20 cellular contexts compared by ENCODE assay signal in the genomic region with DNA sequence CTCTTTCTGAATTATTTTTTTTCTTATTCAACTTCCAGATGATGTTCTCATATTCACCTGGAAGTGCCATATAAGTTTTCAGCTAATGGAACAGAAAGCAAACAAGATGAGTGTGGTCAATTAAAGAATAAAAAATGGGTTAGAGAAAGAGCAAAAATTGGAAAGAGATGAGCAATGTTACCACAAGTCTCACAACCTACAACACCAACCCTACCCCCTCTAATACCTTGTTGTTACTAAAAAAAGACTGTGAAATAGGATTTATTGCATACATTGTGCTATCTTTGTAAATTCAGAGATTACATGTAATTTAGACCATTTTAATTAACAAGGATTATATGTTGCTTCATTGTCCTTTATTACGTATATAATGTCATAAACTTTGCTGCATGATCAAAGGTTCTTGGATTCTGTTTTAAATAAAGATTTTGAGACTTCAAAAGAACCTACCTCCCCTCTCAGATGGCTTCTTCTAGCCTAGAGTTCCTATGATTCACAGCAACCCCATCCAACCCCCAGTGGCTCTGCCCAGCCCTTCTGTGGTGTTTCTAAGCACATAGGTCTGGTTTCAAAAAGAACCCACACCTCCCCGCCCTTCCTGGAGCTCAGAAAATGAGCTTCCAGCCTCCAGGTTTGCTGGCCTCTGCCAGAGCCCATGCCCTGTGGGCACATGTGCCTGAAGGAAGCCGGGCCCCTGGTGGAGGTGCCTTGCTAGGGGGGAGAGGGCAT. TPM values are rescaled to one million over a fixed set of nuclear protein-coding genes. Genes with fewer than 3 reads are reported as not detected.
A peak's percentile ranks its signal among the peaks of the same experiment; 100 is the strongest.
DNase-seq lines count a peak whose midpoint lies in the region; ATAC-seq and TF ChIP-seq lines count a peak whose summit lies in the region.
"Had no signal": no experiment of that assay in that cellular context is flagged by ENCODE, and none has a peak within 500 bp of the region (broad histone marks: within the 10 kb centered on the region; RNA-seq: fewer than 3 reads in every experiment).

No MANE protein-coding gene starts in this region.

- H3K9me2 ChIP-seq in hepatocyte (replicated peaks; ENCODE audit: insufficient read depth): no peaks in the 10 kb centered on the region

- no peaks in the 10 kb centered on the region for H3K27me3 ChIP-seq in hepatocyte
- H3K27me3 ChIP-seq: tibial artery had no signal

- 91% methylated on average over 3 of the region's 3 CpGs for WGBS in hepatocyte (ENCODE audit: low lambda C conversion rate, missing lambda C conversion rate)

- peak overlapping the region; percentile 5 for H3K27ac Mint-ChIP-seq in activated CD8-positive, alpha-beta T cell treated with anti-CD3 and anti-CD28 coated beads for 36 hours
- H3K27ac Mint-ChIP-seq: CD4-positive, CD25-positive, alpha-beta regulatory T cell; stimulated activated memory B cell treated with anti-CD40 and anti-IgM and Interleukin-4, amounts not matched to agents 10 μg/mL and 1 μg/mL and 100 μg/mL, for 72 hours had no signal

- peaks cover 20% of the 10 kb centered on the region for H3K4me1 ChIP-seq in hepatocyte (ENCODE audit: insufficient read depth)
- H3K4me1 ChIP-seq: tibial artery had no signal

- POLR2A ChIA-PET in activated CD8-positive, alpha-beta T cell treated with anti-CD3 and anti-CD28 coated beads for 36 hours (lab: Charles Lee): interaction anchor here (0.7 kb wide), 1 partner anchor 69 kb away, joined by 3 read pairs; no protein-coding TSS in a partner anchor

- no peak overlapping the region for H2AFZ ChIP-seq in hepatocyte

- no peaks in the 10 kb centered on the region for H3K27me3 Mint-ChIP-seq in activated CD8-positive, alpha-beta T cell treated with anti-CD3 and anti-CD28 coated beads for 36 hours
- H3K27me3 Mint-ChIP-seq: stimulated activated memory B cell treated with anti-CD40 and anti-IgM and Interleukin-4, amounts not matched to agents 10 μg/mL and 1 μg/mL and 100 μg/mL, for 72 hours had no signal

- peaks cover 18% of the 10 kb centered on the region for H3K4me1 Mint-ChIP-seq in activated CD8-positive, alpha-beta T cell treated with anti-CD3 and anti-CD28 coated beads for 36 hours (ENCODE audit: low read depth)

- no peaks in the 10 kb centered on the region for H3K36me3 Mint-ChIP-seq in activated CD8-positive, alpha-beta T cell treated with anti-CD3 and anti-CD28 coated beads for 36 hours (ENCODE audit: low read depth)
- H3K36me3 Mint-ChIP-seq: CD4-positive, CD25-positive, alpha-beta regulatory T cell; stimulated activated memory B cell treated with anti-CD40 and anti-IgM and Interleukin-4, amounts not matched to agents 10 μg/mL and 1 μg/mL and 100 μg/mL, for 72 hours had no signal

- intact Hi-C loops in activated CD8-positive, alpha-beta T cell treated with anti-CD3 and anti-CD28 coated beads for 36 hours (cut with micrococcal nuclease): no loop called here

- H3K79me2 ChIP-seq in hepatocyte: no peaks in the 10 kb centered on the region

- H3K4me2 ChIP-seq in hepatocyte: no peak overlapping the region

- H3K27ac ChIP-seq in hepatocyte: peak overlapping the region; percentile 73
- H3K27ac ChIP-seq: SK-N-MC, tibial artery, WERI-Rb-1 had no signal

- no peak overlapping the region for H3K4me3 Mint-ChIP-seq in activated CD8-positive, alpha-beta T cell treated with anti-CD3 and anti-CD28 coated beads for 36 hours
- H3K4me3 Mint-ChIP-seq: CD4-positive, CD25-positive, alpha-beta regulatory T cell; neural crest cell; stimulated activated memory B cell treated with anti-CD40 and anti-IgM and Interleukin-4, amounts not matched to agents 10 μg/mL and 1 μg/mL and 100 μg/mL, for 72 hours had no signal

- H3K36me3 ChIP-seq in hepatocyte (replicated peaks; ENCODE audit: insufficient read depth, low read depth): no peaks in the 10 kb centered on the region
- H3K36me3 ChIP-seq: tibial artery, WERI-Rb-1 had no signal

- no peaks in the 10 kb centered on the region for H3K9me3 ChIP-seq in hepatocyte (ENCODE audit: low read depth)
- H3K9me3 ChIP-seq: tibial artery had no signal

- no peaks in the 10 kb centered on the region for H3K9me3 Mint-ChIP-seq in activated CD8-positive, alpha-beta T cell treated with anti-CD3 and anti-CD28 coated beads for 36 hours
- H3K9me3 Mint-ChIP-seq: CD4-positive, CD25-positive, alpha-beta regulatory T cell; neural crest cell; stimulated activated memory B cell treated with anti-CD40 and anti-IgM and Interleukin-4, amounts not matched to agents 10 μg/mL and 1 μg/mL and 100 μg/mL, for 72 hours had no signal

- peak; percentile 28 for DNase-seq in stimulated activated CD4-positive, alpha-beta T cell treated with anti-CD3 and anti-CD28 coated beads, Interleukin-15, amount 100 ng/mL, for 24 hours
- DNase-seq in stimulated activated CD4-positive, alpha-beta T cell treated with anti-CD3 and anti-CD28 coated beads, Interleukin-4, amount 100 ng/mL, for 1 hour: no peak
- peak; percentile 68 for DNase-seq in activated CD8-positive, alpha-beta T cell treated with anti-CD3 and anti-CD28 coated beads for 36 hours
- DNase-seq in hepatocyte (ENCODE audit: low spot score): no peak
- no peak for DNase-seq in EL
- no peak for DNase-seq in stimulated activated naive CD4-positive, alpha-beta T cell treated with Interleukin-2 at 50 U/mL for 16 hours (lab: John Stamatoyannopoulos, UW)
- DNase-seq in GM20000 (ENCODE audit: low spot score): no peak
- DNase-seq: hippocampal formation; NCI-H1105; NCI-H2081 treated with DMSO at 0.1 percent for 48 hours; NCI-H446 treated with DMSO at 0.1 percent for 48 hours; NK-92 treated with Interleukin-12 subunit alpha and Interleukin-12 subunit beta, amount 100 ng/mL, for 24 hours; posterior cingulate gyrus; tibial artery; WERI-Rb-1 had no signal

- ATAC-seq in activated CD8-positive, alpha-beta T cell treated with anti-CD3 and anti-CD28 coated beads for 36 hours: peak; percentile 91
- ATAC-seq: sciatic nerve; stimulated activated memory B cell treated with anti-CD40 and anti-IgM and Interleukin-4, amounts not matched to agents 10 μg/mL and 1 μg/mL and 100 μg/mL, for 72 hours had no signal

- no peak overlapping the region for H3K4me3 ChIP-seq in hepatocyte
- H3K4me3 ChIP-seq: SK-N-MC, tibial artery had no signal

- CTCF ChIA-PET in activated CD8-positive, alpha-beta T cell treated with anti-CD3 and anti-CD28 coated beads for 36 hours (lab: Charles Lee): interaction anchor here (1.6 to 13.8 kb wide), 4 partner anchors 8 to 149 kb away, joined by 7 to 324 read pairs (median 12); no protein-coding TSS in a partner anchor

- H4K20me1 ChIP-seq in hepatocyte (ENCODE audit: insufficient read depth, poor library complexity, severe bottlenecking): no peaks in the 10 kb centered on the region

- no peak for TF ChIP-seq CTCF in activated CD8-positive, alpha-beta T cell treated with anti-CD3 and anti-CD28 coated beads for 36 hours (IDR thresholded peaks at IDR 0.05)
- no peak for TF ChIP-seq CTCF in hepatocyte (IDR thresholded peaks at IDR 0.05; ENCODE audit: poor library complexity)
- TF ChIP-seq CTCF in GM20000 (IDR thresholded peaks at IDR 0.05; ENCODE audit: extremely low read depth, missing control alignments): no peak

RNA-seq across cellular contexts. Expression of gene LGALSL, which starts 24.7 kb away (rescaled TPM):
- total RNA-seq in activated CD8-positive, alpha-beta T cell treated with anti-CD3 and anti-CD28 coated beads for 36 hours: 1 to 10 TPM; 3.8 to 3.9 TPM
- 28.1 and 30.7 TPM in 2 replicates for total RNA-seq in hepatocyte
- polyA plus RNA-seq in hepatocyte: 27.9 and 44.6 TPM in 2 replicates

RNA-seq across cellular contexts. Expression of gene AFTPH, which starts 45.5 kb away (rescaled TPM):
- total RNA-seq in activated CD8-positive, alpha-beta T cell treated with anti-CD3 and anti-CD28 coated beads for 36 hours: 10 to 100 TPM; 30.6 to 31.1 TPM
- 44.7 and 50.9 TPM in 2 replicates for total RNA-seq in hepatocyte
- 11.8 and 12.0 TPM in 2 replicates for polyA plus RNA-seq in hepatocyte

Comparison
In these comparisons a context has a peak if more than half of its experiments do, and no peak if none do; other contexts are left out.
1. DNase-seq: peak in stimulated activated CD4-positive, alpha-beta T cell treated with anti-CD3 and anti-CD28 coated beads, Interleukin-15, amount 100 ng/mL, for 24 hours (single experiment) and activated CD8-positive, alpha-beta T cell treated with anti-CD3 and anti-CD28 coated beads for 36 hours (single experiment); none in stimulated activated CD4-positive, alpha-beta T cell treated with anti-CD3 and anti-CD28 coated beads, Interleukin-4, amount 100 ng/mL, for 1 hour (single experiment), hepatocyte (single experiment), EL (single experiment), stimulated activated naive CD4-positive, alpha-beta T cell treated with Interleukin-2 at 50 U/mL for 16 hours (single experiment) and GM20000 (single experiment).